Comparison of ENCODE assay signal across 1 cellular context in genomic region chr4:1109332-1109731, GRCh38.
TF ChIP-seq lines count a peak whose summit lies in the region.

No MANE protein-coding gene starts in this region.

TF ChIP-seq in K562, 482 proteins besides CTCF, POLR2A, EP300 and RAD21 (continued from another document):
- TF ChIP-seq RREB1 (CRISPR knock-in tag; IDR thresholded peaks at IDR 0.05) (no peak), MAFG (tag; conservative IDR thresholded peaks at IDR 0.05) (peak; percentile 86), ELF4 (CRISPR knock-in tag; IDR thresholded peaks at IDR 0.05) (no peak), ZBTB34 (CRISPR knock-in tag; IDR thresholded peaks at IDR 0.05) (no peak)
